Comparison of ENCODE assay signal across 8 cellular contexts in the genomic region with DNA sequence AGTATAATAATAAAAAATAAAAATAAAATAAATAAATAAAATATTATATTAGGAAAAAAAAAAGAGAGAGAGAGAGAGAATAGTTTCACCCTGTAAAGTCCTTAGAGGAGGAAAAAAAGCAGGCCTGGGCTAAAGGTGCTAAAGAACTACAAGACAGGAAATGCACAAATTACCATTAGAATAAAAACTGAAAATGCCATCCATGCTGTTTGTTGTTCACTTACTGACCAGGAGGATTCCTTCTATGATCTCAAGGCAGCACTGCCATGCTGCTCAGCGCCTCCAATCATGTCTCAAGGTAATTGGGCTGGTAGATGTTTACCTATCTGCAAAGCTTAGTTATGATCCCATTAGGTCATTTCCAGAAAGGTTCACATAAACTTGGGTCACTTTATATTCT.
"Had no signal": no experiment of that assay in that cellular context is flagged by ENCODE, and none has a peak within 500 bp of the region (broad histone marks: within the 10 kb centered on the region; RNA-seq: fewer than 3 reads in every experiment).

No MANE protein-coding gene starts in this region.

- H3K27ac Mint-ChIP-seq: HFFc6 had no signal

- H3K4me1 ChIP-seq: HAP-1 had no signal

- H3K4me3 Mint-ChIP-seq: H9, HFFc6 had no signal

- H3K27ac ChIP-seq: GM23248 had no signal

- H3K9me3 Mint-ChIP-seq: HFFc6 had no signal

- H3K4me3 ChIP-seq: GM23248, HAP-1 had no signal

- ATAC-seq: HCT116 had no signal

- DNase-seq: GM23248, GOT3, H7, H9, HCEC 1CT, HFFc6 had no signal

- H3K9me3 ChIP-seq: HAP-1 had no signal

- H3K36me3 ChIP-seq: HAP-1 had no signal

- H2AFZ ChIP-seq: GM23248 had no signal
